17 cellular contexts compared by ENCODE assay signal in genomic region chr1:6256640-6257039, GRCh38. TPM values are rescaled to one million over a fixed set of nuclear protein-coding genes. Genes with fewer than 3 reads are reported as not detected.
DNase-seq lines count a peak whose midpoint lies in the region; TF ChIP-seq lines count a peak whose summit lies in the region.
"Had no signal": no experiment of that assay in that cellular context is flagged by ENCODE, and none has a peak within 500 bp of the region (broad histone marks: within the 10 kb centered on the region; RNA-seq: fewer than 3 reads in every experiment).

No MANE protein-coding gene starts in this region.

- DNase-seq in RWPE1 (ENCODE audit: low spot score) (no peak), fibroblast of gingiva (ENCODE audit: low read depth) (peak; percentile 81), neural crest cell (ENCODE audit: low read depth, low spot score) (no peak), NCI-H2029 treated with DMSO at 0.1 percent for 48 hours (lab: John Stamatoyannopoulos, UW) (no peak), COR-L47 (lab: John Stamatoyannopoulos, UW) (no peak), GOT3 (lab: John Stamatoyannopoulos, UW) (no peak), GF-D8 (lab: John Stamatoyannopoulos, UW) (no peak)
- DNase-seq: 8988T; CD4-positive, alpha-beta memory T cell; H9; KBM-7 had no signal

- H3K36me3 Mint-ChIP-seq in neural crest cell (ENCODE audit: low read depth) = no peaks in the 10 kb centered on the region
- H3K36me3 Mint-ChIP-seq: CD14-positive monocyte; CD4-positive, alpha-beta memory T cell; IgD-negative memory B cell had no signal

- peaks cover 17% of the 10 kb centered on the region for H3K4me1 Mint-ChIP-seq in neural crest cell

- POLR2A ChIA-PET in HEK293 (lab: Yijun Ruan, JAX) (no interaction called here), RWPE1 (lab: Yijun Ruan, JAX; ENCODE audit: low non-redundant PET) (interaction anchor here (0.6 kb wide), 2 partner anchors 28 to 44 kb away, joined by 3 to 4 read pairs; no protein-coding TSS in a partner anchor)

- no peak overlapping the region for H3K27ac ChIP-seq in HEK293 (ENCODE audit: extremely low read depth, low read depth, low read length)
- peak overlapping the region; percentile 90 for H3K27ac ChIP-seq in RWPE1
- H3K27ac ChIP-seq: BLaER1 had no signal

- no peak overlapping the region for H3K4me3 ChIP-seq in HEK293 (ENCODE audit: low read depth, low read length)
- H3K4me3 ChIP-seq: BLaER1, GM23338 had no signal

- H3K9me3 ChIP-seq in HEK293 (ENCODE audit: control insufficient read depth, insufficient read depth, low read depth, low read length) = no peaks in the 10 kb centered on the region
- H3K9me3 ChIP-seq: BLaER1 had no signal

- H3K9me3 Mint-ChIP-seq in neural crest cell = no peaks in the 10 kb centered on the region
- H3K9me3 Mint-ChIP-seq: CD4-positive, alpha-beta memory T cell; GM23338; H9; IgD-negative memory B cell had no signal

- peaks cover 0 to 13% of the 10 kb centered on the region in 2 experiments; a peak in 1 of 3 replicates for H3K36me3 ChIP-seq in HEK293 (ENCODE audit: control insufficient read depth in 2 of 2, insufficient read depth in 1 of 2, low read length in 2 of 2)

- H3K27ac Mint-ChIP-seq in neural crest cell (ENCODE audit: unreplicated experiment) = no peak overlapping the region
- H3K27ac Mint-ChIP-seq: GM23338, H9 had no signal

- H3K4me1 ChIP-seq in HEK293 (ENCODE audit: control insufficient read depth, insufficient read depth, low read length) = 0 out of 2 replicates have a peak, but pooled peaks cover 2% of the 10 kb centered on the region

- peaks cover 7% of the 10 kb centered on the region for H3K27me3 Mint-ChIP-seq in neural crest cell (ENCODE audit: low read depth)

- peak overlapping the region; percentile 67 for H3K4me3 Mint-ChIP-seq in neural crest cell
- H3K4me3 Mint-ChIP-seq: CD14-positive monocyte; CD4-positive, alpha-beta memory T cell; GM23338; H9; IgD-negative memory B cell had no signal

- CTCF ChIA-PET in HEK293 (lab: Yijun Ruan, JAX) = interaction anchor here (0.6 to 2.7 kb wide), 5 partner anchors 9 to 835 kb away, joined by 3 to 23 read pairs (median 4); no protein-coding TSS in a partner anchor
- CTCF ChIA-PET in RWPE1 (lab: Yijun Ruan, JAX) = interaction anchor here (0.5 to 0.9 kb wide), 3 partner anchors 9 to 10 kb away, joined by 3 read pairs; no protein-coding TSS in a partner anchor

- TF ChIP-seq CTCF in HEK293 (tag by site-specific recombination; IDR thresholded peaks at IDR 0.05) (no peak), RWPE1 (conservative IDR thresholded peaks at IDR 0.05; ENCODE audit: low read depth) (no peak), neural crest cell (conservative IDR thresholded peaks at IDR 0.05) (no peak)

TF ChIP-seq in HEK293, 187 proteins besides CTCF, POLR2A, EP300 and RAD21:
- TF ChIP-seq KLF1 (tag by site-specific recombination; IDR thresholded peaks at IDR 0.05) = peak; percentile 52
- TF ChIP-seq KLF17 (tag by site-specific recombination; IDR thresholded peaks at IDR 0.05) = peak; percentile 93
- TF ChIP-seq ZNF544 (tag by site-specific recombination; IDR thresholded peaks at IDR 0.05) = no peak
TF ChIP-seq in HEK293: peak in this region for 2.

RNA-seq across cellular contexts. Expression of gene GPR153, which starts 4.3 kb away (rescaled TPM):
- total RNA-seq in neural crest cell = 28.1 and 28.7 TPM in 2 replicates

RNA-seq across cellular contexts. Expression of gene HES3, which starts 12.7 kb away (rescaled TPM):
- total RNA-seq in neural crest cell = 23.6 and 25.2 TPM in 2 replicates
- total RNA-seq: A673; CD4-positive, alpha-beta memory T cell had no signal

RNA-seq across cellular contexts. Expression of gene ICMT, which starts 20.9 kb away (rescaled TPM):
- 85.4 and 92.8 TPM in 2 replicates for total RNA-seq in neural crest cell

RNA-seq across cellular contexts. Expression of gene RNF207, which starts 50.7 kb away (rescaled TPM):
- total RNA-seq in neural crest cell = 3.8 and 4.9 TPM in 2 replicates

RNA-seq across cellular contexts. Expression of gene RPL22, which starts 57.2 kb away (rescaled TPM):
- 479 and 516 TPM in 2 replicates for total RNA-seq in neural crest cell
